Comparison of ENCODE assay signal across 8 cellular contexts in genomic region chr9:131503626-131504465, GRCh38. TPM values are rescaled to one million over a fixed set of nuclear protein-coding genes. Genes with fewer than 3 reads are reported as not detected.
DNase-seq lines count a peak whose midpoint lies in the region; ATAC-seq, FAIRE-seq and TF ChIP-seq lines count a peak whose summit lies in the region.

No MANE protein-coding gene starts in this region.

- peaks cover 24% of the 10 kb centered on the region for H3K36me3 ChIP-seq in KOPT-K1 (ENCODE audit: insufficient read depth, low read length)
- H3K36me3 ChIP-seq in H1 (ENCODE audit: control insufficient read depth in 2 of 4, insufficient read depth in 4 of 4, low read length in 3 of 4), result peaks cover 7 to 12% (median 10%) of the 10 kb centered on the region in 4 experiments; a peak in 7 of 8 replicates
- peaks cover 0 to 34% (median 5%) of the 10 kb centered on the region in 3 donors for H3K36me3 ChIP-seq in tibial nerve

- H3K14ac ChIP-seq in H1 (ENCODE audit: insufficient read length), result no peak overlapping the region

- H3K18ac ChIP-seq in H1 (ENCODE audit: extremely low read depth, low read length), result no peak overlapping the region; the same call in 1 of the 2 replicates

- H3K9me3 Mint-ChIP-seq in nephron, result no peaks in the 10 kb centered on the region

- H4K5ac ChIP-seq in H1 (ENCODE audit: insufficient read length, low read depth, low read length), result no peak overlapping the region

- H3K23ac ChIP-seq in H1 (ENCODE audit: insufficient read length), result no peak overlapping the region

- H2BK5ac ChIP-seq in H1 (ENCODE audit: low read depth, low read length), result peak overlapping the region; percentile 66; the same call in 1 of the 2 replicates

- H2BK15ac ChIP-seq in H1 (ENCODE audit: low read length), result no peak overlapping the region

- WGBS in H1 (ENCODE audit: extremely low coverage in 1 of 2, insufficient coverage in 1 of 2, insufficient read length in 1 of 2, insufficient replicate concordance in 2 of 2, low coverage in 1 of 2, low lambda C conversion rate in 2 of 2, missing lambda C conversion rate in 1 of 2), 2 experiments, result 51% methylated on average over 32 of the region's 32 CpGs; no CpG with 5 or more reads in 1 of the 2 experiments
- WGBS in tibial nerve, 2 donors, result 16 to 19% methylated on average over 24 to 32 of the region's 32 CpGs

- H3K4me1 ChIP-seq in H1 (replicated peaks in 1 of 4; ENCODE audit: control insufficient read depth in 3 of 4, insufficient read depth in 4 of 4, low read length in 3 of 4), result peaks cover 0 to 9% (median 5%) of the 10 kb centered on the region in 4 experiments; a peak in 4 of 7 replicates
- H3K4me1 ChIP-seq in tibial nerve, result peaks cover 0 to 32% (median 18%) of the 10 kb centered on the region in 4 donors

- no peak overlapping the region for H3K56ac ChIP-seq in H1 (replicated peaks; ENCODE audit: insufficient read length, low read depth, low read length)

- DNase-seq in DMS79 treated with DMSO at 0.1 percent for 48 hours (lab: John Stamatoyannopoulos, UW), result peak; percentile 37
- DNase-seq in activated CD4-positive, alpha-beta T cell treated with anti-CD3 and anti-CD28 coated beads, Interleukin-2, amount 50 U/mL, for 48 hours, result peak; percentile 80 to 87
- DNase-seq in H1 (ENCODE audit: low read depth in 1 of 2, low spot score in 2 of 2), result peak; percentile 21 to 63
- DNase-seq in tibial nerve (ENCODE audit: low spot score in 2 of 2), result no peak
- no peak for DNase-seq in islet precursor cell

- TF ChIP-seq POLR2A in H1 (IDR thresholded peaks at IDR 0.05; ENCODE audit: control extremely low read depth in 1 of 2, low read depth in 2 of 2, low read length in 2 of 2) (no peak), tibial nerve (IDR thresholded peaks at IDR 0.05) (no peak)

- peaks cover 5% of the 10 kb centered on the region for H3K23me2 ChIP-seq in H1 (ENCODE audit: low read depth, low read length)

- no peak for FAIRE-seq in H1 (lab: Jason Lieb, UNC)

- H3K27ac ChIP-seq in KOPT-K1 (ENCODE audit: low read depth, low read length, poor library complexity, severe bottlenecking) (peak overlapping the region; percentile 79), H1 (ENCODE audit: low read depth, low read length) (no peak overlapping the region), tibial nerve (peak overlapping the region in 1 of 4 donors; percentile 86)

- POLR2A ChIA-PET in H1 (lab: Charles Lee; ENCODE audit: partially characterized antibody), result interaction anchor here (0.7 to 2.2 kb wide), 11 partner anchors 9 to 235 kb away, joined by 3 to 15 read pairs (median 4); no protein-coding TSS in a partner anchor

- peak; percentile 13 to 14; a peak in 1 of 4 replicates for TF ChIP-seq RAD21 in H1 (IDR thresholded peaks at IDR 0.05 in 1 of 2, conservative IDR thresholded peaks at IDR 0.05 in 1 of 2; ENCODE audit: low read depth in 2 of 2, low read length in 2 of 2)

- H2AK5ac ChIP-seq in H1 (ENCODE audit: low read depth, low read length), result no peak overlapping the region

- H3K4ac ChIP-seq in H1 (replicated peaks; ENCODE audit: insufficient read length, low read depth, low read length), result peak overlapping the region; percentile 36

- TF ChIP-seq EP300 in H1 (IDR thresholded peaks at IDR 0.05; ENCODE audit: borderline replicate concordance in 1 of 2, low read depth in 2 of 2, low read length in 2 of 2), result no peak
- TF ChIP-seq EP300 in tibial nerve (IDR thresholded peaks at IDR 0.05), result no peak

- 0 out of 2 replicates have a peak, but pooled peaks cover 2% of the 10 kb centered on the region for H3K79me1 ChIP-seq in H1 (ENCODE audit: low read depth, low read length)

- no peaks in the 10 kb centered on the region; a peak in 1 of 4 replicates for H3K79me2 ChIP-seq in H1 (ENCODE audit: control insufficient read depth in 1 of 2, insufficient read depth in 2 of 2, low read length in 2 of 2)

- CTCF ChIA-PET in H1 (lab: Charles Lee; ENCODE audit: partially characterized antibody), result interaction anchor here (0.7 to 1.5 kb wide), 6 partner anchors 16 to 237 kb away, joined by 3 to 7 read pairs (median 4); no protein-coding TSS in a partner anchor

- no peaks in the 10 kb centered on the region for H3K27me3 Mint-ChIP-seq in nephron (ENCODE audit: low read depth)

- H3K4me2 ChIP-seq in H1 (ENCODE audit: insufficient read depth in 1 of 2, low read depth in 2 of 2, low read length in 2 of 2), result peak overlapping the region; percentile 75 to 98

- no peak overlapping the region for H2BK120ac ChIP-seq in H1 (replicated peaks; ENCODE audit: low read depth, low read length)

- peaks cover 0 to 8% (median 0%) of the 10 kb centered on the region in 4 experiments; a peak in 2 of 7 replicates for H3K27me3 ChIP-seq in H1 (replicated peaks in 1 of 4; ENCODE audit: control insufficient read depth in 3 of 4, extremely low read depth in 1 of 4, insufficient read depth in 3 of 4, low read length in 3 of 4)
- H3K27me3 ChIP-seq in tibial nerve, result no peaks in the 10 kb centered on the region

- H4K8ac ChIP-seq in H1 (ENCODE audit: extremely low read depth, insufficient read depth, low read length), result no peak overlapping the region

- H2AFZ ChIP-seq in H1 (ENCODE audit: low read length), result no peak overlapping the region

- peaks cover 13% of the 10 kb centered on the region for H3K4me1 Mint-ChIP-seq in nephron

- TF ChIP-seq CTCF in H1 (IDR thresholded peaks at IDR 0.05; ENCODE audit: control extremely low read depth in 1 of 3, insufficient read depth in 1 of 3, low read depth in 1 of 3, low read length in 3 of 3) (peak in 2 of 3 experiments; percentile 10 to 12; a peak in 2 of 4 replicates), nephron (IDR thresholded peaks at IDR 0.05; ENCODE audit: unreplicated experiment in 3 of 3) (no peak), tibial nerve (IDR thresholded peaks at IDR 0.05) (no peak)

- ATAC-seq in GM18867 (IDR thresholded peaks at IDR 0.05; ENCODE audit: unreplicated experiment), result no peak

- peak overlapping the region in 2 of 3 experiments; percentile 57 to 62 for H3K27ac Mint-ChIP-seq in nephron

- no peak overlapping the region for H2BK20ac ChIP-seq in H1 (ENCODE audit: low read length)

- peak overlapping the region; percentile 76 for H4K91ac ChIP-seq in H1 (replicated peaks; ENCODE audit: insufficient read length, low read length)

- H2BK12ac ChIP-seq in H1 (ENCODE audit: low read depth, low read length), result peak overlapping the region; percentile 33; the same call in 1 of the 2 replicates

- peak overlapping the region in 2 of 4 experiments; percentile 55 to 56; a peak in 5 of 7 replicates for H3K9ac ChIP-seq in H1 (replicated peaks in 1 of 4; ENCODE audit: extremely low read depth in 1 of 4, low read depth in 3 of 4, low read length in 3 of 4)

- H3K4me3 ChIP-seq in H1 (ENCODE audit: extremely low read depth in 1 of 4, insufficient read depth in 2 of 4, low read depth in 3 of 4, low read length in 4 of 4), result peak overlapping the region; percentile 70 to 89 (median 80)
- peak overlapping the region; percentile 60 to 88 (median 74) for H3K4me3 ChIP-seq in tibial nerve

- H4K20me1 ChIP-seq in H1 (replicated peaks in 1 of 2; ENCODE audit: control insufficient read depth in 1 of 2, insufficient read depth in 2 of 2, low read length in 2 of 2), result peaks cover 7% of the 10 kb centered on the region in 2 experiments

- peaks cover 40% of the 10 kb centered on the region for H3K36me3 Mint-ChIP-seq in nephron (ENCODE audit: low read depth)

- no peaks in the 10 kb centered on the region for H3K9me3 ChIP-seq in KOPT-K1 (ENCODE audit: insufficient read depth, low read length, poor library complexity, severe bottlenecking)
- no peaks in the 10 kb centered on the region for H3K9me3 ChIP-seq in H1 (ENCODE audit: insufficient read depth in 2 of 2, low read depth in 1 of 2, low read length in 1 of 2)
- H3K9me3 ChIP-seq in tibial nerve, result no peaks in the 10 kb centered on the region

- H3K4me3 Mint-ChIP-seq in nephron, result peak overlapping the region; percentile 90 to 93 (median 93)

TF ChIP-seq in H1, 55 proteins besides CTCF, POLR2A, EP300 and RAD21 (continues in another document):
- TF ChIP-seq RFX5 (IDR thresholded peaks at IDR 0.05; ENCODE audit: borderline replicate concordance, low read depth, low read length), result no peak

RNA-seq across cellular contexts. Expression of gene POMT1, which starts 1.1 kb away (rescaled TPM):
- 22.3 and 25.7 TPM in 2 replicates for total RNA-seq in H1 (2021; fragmentation: NEBNext Ultra II Directional; extraction: Animal tissue kit (Norgen Biotek cat#: 25700))
- polyA plus RNA-seq in H1 (2011; rRNA removed), result 33.2 and 41.8 TPM in 2 replicates
- polyA plus RNA-seq in H1 (2011; cell fraction: cytosol; rRNA removed), result 26.4 TPM
- polyA plus RNA-seq in H1 (2011; cell fraction: nucleus; rRNA removed), result 139 TPM
- polyA plus RNA-seq in H1 (2012, experiment 1 of 2), result 25.0 to 35.0 TPM (median 30.7 TPM) in 4 replicates
- 16.7 TPM for polyA plus RNA-seq in H1 (2012, experiment 2 of 2)
- polyA plus RNA-seq in H1 (2013, experiment 1 of 2), result 19.9 TPM
- 17.4 TPM for polyA plus RNA-seq in H1 (2013, experiment 2 of 2)
- polyA minus RNA-seq in H1 (2011; rRNA and poly(A)+ RNA removed), result 25.0 and 29.3 TPM in 2 replicates
- 11.9 TPM for polyA minus RNA-seq in H1 (2011; cell fraction: cytosol; rRNA and poly(A)+ RNA removed)
- 21.2 TPM for polyA minus RNA-seq in H1 (2011; cell fraction: nucleus; rRNA and poly(A)+ RNA removed)
- total RNA-seq in tibial nerve, result 10 to 100 TPM; 33.3 to 45.9 (median 38.0) TPM

RNA-seq across cellular contexts. Expression of gene UCK1, which starts 27.2 kb away (rescaled TPM):
- total RNA-seq in H1 (2021; fragmentation: NEBNext Ultra II Directional; extraction: Animal tissue kit (Norgen Biotek cat#: 25700)), result 35.1 and 36.2 TPM in 2 replicates
- 42.0 and 47.0 TPM in 2 replicates for polyA plus RNA-seq in H1 (2011; rRNA removed)
- polyA plus RNA-seq in H1 (2011; cell fraction: cytosol; rRNA removed), result 43.9 TPM
- polyA plus RNA-seq in H1 (2011; cell fraction: nucleus; rRNA removed), result 55.2 TPM
- polyA plus RNA-seq in H1 (2012, experiment 1 of 2), result 27.7 to 42.8 TPM (median 39.0 TPM) in 4 replicates
- polyA plus RNA-seq in H1 (2012, experiment 2 of 2), result 37.9 TPM
- 18.6 TPM for polyA plus RNA-seq in H1 (2013, experiment 1 of 2)
- polyA plus RNA-seq in H1 (2013, experiment 2 of 2), result 19.0 TPM
- polyA minus RNA-seq in H1 (2011; rRNA and poly(A)+ RNA removed), result 26.7 and 27.2 TPM in 2 replicates
- polyA minus RNA-seq in H1 (2011; cell fraction: cytosol; rRNA and poly(A)+ RNA removed), result 35.4 TPM
- 34.5 TPM for polyA minus RNA-seq in H1 (2011; cell fraction: nucleus; rRNA and poly(A)+ RNA removed)
- 10 to 100 TPM; 32.7 to 45.7 (median 41.8) TPM for total RNA-seq in tibial nerve

RNA-seq across cellular contexts. Expression of gene PRRT1B, which starts 41.5 kb away (rescaled TPM):
- total RNA-seq in H1 (2021; fragmentation: NEBNext Ultra II Directional; extraction: Animal tissue kit (Norgen Biotek cat#: 25700)), result 1.1 and 1.2 TPM in 2 replicates
- 0.30 and 0.71 TPM in 2 replicates for polyA plus RNA-seq in H1 (2011; rRNA removed)
- 0.61 TPM for polyA plus RNA-seq in H1 (2011; cell fraction: cytosol; rRNA removed)
- 0.93 TPM for polyA plus RNA-seq in H1 (2011; cell fraction: nucleus; rRNA removed)
- polyA plus RNA-seq in H1 (2012, experiment 1 of 2), result 0.29 to 0.64 TPM (median 0.51 TPM) in 4 replicates
- polyA plus RNA-seq in H1 (2012, experiment 2 of 2), result 0.35 TPM
- polyA plus RNA-seq in H1 (2013, experiment 1 of 2), result 0.41 TPM
- 0.37 TPM for polyA plus RNA-seq in H1 (2013, experiment 2 of 2)
- 0.19 and 0.34 TPM in 2 replicates for polyA minus RNA-seq in H1 (2011; rRNA and poly(A)+ RNA removed)
- polyA minus RNA-seq in H1 (2011; cell fraction: cytosol; rRNA and poly(A)+ RNA removed), result not detected
- polyA minus RNA-seq in H1 (2011; cell fraction: nucleus; rRNA and poly(A)+ RNA removed), result 1.00 TPM
- not detected for total RNA-seq in tibial nerve

Comparison
In these comparisons a context has a peak if more than half of its experiments do, and no peak if none do; other contexts are left out.
1. DNase-seq: peak in DMS79 treated with DMSO at 0.1 percent for 48 hours (single experiment), activated CD4-positive, alpha-beta T cell treated with anti-CD3 and anti-CD28 coated beads, Interleukin-2, amount 50 U/mL, for 48 hours (2 of 2) and H1 (2 of 2); none in tibial nerve (0 of 2) and islet precursor cell (single experiment).
2. CTCF ChIP-seq: peak in H1 (2 of 3); none in nephron (0 of 3) and tibial nerve (0 of 5).